1 cellular context compared by ENCODE assay signal in the genomic region with DNA sequence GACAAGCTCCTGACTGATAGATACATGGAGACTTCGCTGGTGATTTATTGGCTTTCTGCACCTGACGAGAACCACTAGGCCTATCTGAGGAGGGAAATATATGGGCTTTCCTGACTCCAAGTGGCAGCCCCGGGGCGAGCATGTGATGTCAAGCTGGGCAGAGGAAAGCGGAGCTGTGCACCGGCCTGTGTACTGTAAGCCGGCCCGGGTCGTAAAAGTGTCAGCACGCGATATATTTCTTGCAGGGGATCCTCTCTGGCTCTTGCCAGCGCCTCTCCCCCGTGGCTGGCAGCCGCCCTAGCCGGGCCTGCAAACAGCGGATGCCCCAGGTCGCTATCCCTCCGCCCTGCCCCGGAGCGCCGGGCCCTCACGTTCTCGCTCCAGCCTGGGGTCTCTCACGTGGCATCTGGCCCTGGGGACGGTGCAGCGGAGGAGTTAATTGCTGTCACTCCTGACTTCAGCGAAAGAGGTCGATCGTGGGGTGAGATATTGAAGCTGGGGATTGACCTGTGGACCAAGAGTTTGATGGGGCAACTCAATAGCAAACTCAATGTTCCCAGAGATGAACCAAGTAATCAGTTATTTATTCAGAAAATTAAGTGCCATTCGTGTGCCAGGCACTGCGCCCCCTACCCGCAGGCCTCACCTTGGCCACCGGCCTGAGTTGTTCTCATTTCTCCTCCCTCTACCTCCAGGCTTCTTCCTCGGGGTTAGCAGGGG.
TF ChIP-seq lines count a peak whose summit lies in the region.

No MANE protein-coding gene starts in this region.

TF ChIP-seq in HepG2, 621 proteins besides CTCF, POLR2A, EP300 and RAD21 (continued from another document and continues in another):
- TF ChIP-seq ZNF75D (CRISPR knock-in tag; IDR thresholded peaks at IDR 0.05; ENCODE audit: borderline replicate concordance) (no peak), ZNF432 (CRISPR knock-in tag; IDR thresholded peaks at IDR 0.05; ENCODE audit: borderline replicate concordance) (no peak), ZSCAN21 (CRISPR knock-in tag; IDR thresholded peaks at IDR 0.05; ENCODE audit: borderline replicate concordance) (no peak), SMAD9 (CRISPR knock-in tag; IDR thresholded peaks at IDR 0.05) (no peak), NBN (conservative IDR thresholded peaks at IDR 0.05) (no peak), ZNF747 (CRISPR knock-in tag; IDR thresholded peaks at IDR 0.05; ENCODE audit: borderline replicate concordance) (0 out of 2 replicates have a peak, but pooled peaks have one; percentile 49), SETDB1 (CRISPR knock-in tag; IDR thresholded peaks at IDR 0.05; ENCODE audit: borderline replicate concordance) (no peak), ZNF567 (CRISPR knock-in tag; IDR thresholded peaks at IDR 0.05; ENCODE audit: borderline replicate concordance) (no peak), REPIN1 (CRISPR knock-in tag; IDR thresholded peaks at IDR 0.05; ENCODE audit: borderline replicate concordance, low read depth) (peak; percentile 20; the same call in 1 of the 2 replicates), TOPORS (CRISPR knock-in tag; IDR thresholded peaks at IDR 0.05) (0 out of 2 replicates have a peak, but pooled peaks have one; percentile 72), ZNF547 (CRISPR knock-in tag; IDR thresholded peaks at IDR 0.05) (peak; percentile 85), NFE2L1 (CRISPR knock-in tag; IDR thresholded peaks at IDR 0.05; ENCODE audit: borderline replicate concordance) (peak; percentile 52; the same call in 1 of the 2 replicates), SUZ12 (IDR thresholded peaks at IDR 0.05; ENCODE audit: low read depth, low read length) (no peak), ELF1 (CRISPR knock-in tag; IDR thresholded peaks at IDR 0.05) (no peak), ZNF326 (CRISPR knock-in tag; IDR thresholded peaks at IDR 0.05; ENCODE audit: borderline replicate concordance) (no peak), DMAP1 (CRISPR knock-in tag; IDR thresholded peaks at IDR 0.05) (peak; percentile 40; the same call in 1 of the 2 replicates), ZNF775 (CRISPR knock-in tag; IDR thresholded peaks at IDR 0.05; ENCODE audit: borderline replicate concordance) (no peak), YEATS4 (CRISPR knock-in tag; IDR thresholded peaks at IDR 0.05; ENCODE audit: borderline replicate concordance) (peak; percentile 62), ZNF510 (CRISPR knock-in tag; IDR thresholded peaks at IDR 0.05; ENCODE audit: low read depth) (no peak), ZNF841 (CRISPR knock-in tag; IDR thresholded peaks at IDR 0.05; ENCODE audit: borderline replicate concordance) (no peak), ZSCAN31 (CRISPR knock-in tag; IDR thresholded peaks at IDR 0.05; ENCODE audit: low read depth) (no peak), TAF1 (CRISPR knock-in tag; IDR thresholded peaks at IDR 0.05) (no peak), RXRA (CRISPR knock-in tag; IDR thresholded peaks at IDR 0.05) (peak; percentile 52; the same call in 1 of the 2 replicates), THYN1 (CRISPR knock-in tag; IDR thresholded peaks at IDR 0.05; ENCODE audit: borderline replicate concordance, low read depth) (no peak), CEBPG (CRISPR knock-in tag; IDR thresholded peaks at IDR 0.05) (no peak), MEF2D (CRISPR knock-in tag; IDR thresholded peaks at IDR 0.05) (no peak), ZBTB8A (CRISPR knock-in tag; IDR thresholded peaks at IDR 0.05; ENCODE audit: borderline replicate concordance, low read depth) (no peak), SOX5 (CRISPR knock-in tag; IDR thresholded peaks at IDR 0.05; ENCODE audit: borderline replicate concordance) (no peak), IRX3 (CRISPR knock-in tag; IDR thresholded peaks at IDR 0.05; ENCODE audit: borderline replicate concordance, low read depth) (no peak), ZNF10 (CRISPR knock-in tag; IDR thresholded peaks at IDR 0.05; ENCODE audit: borderline replicate concordance, low read depth) (no peak), SMYD3 (CRISPR knock-in tag; IDR thresholded peaks at IDR 0.05) (no peak), AHR (CRISPR knock-in tag; IDR thresholded peaks at IDR 0.05) (no peak), KDM4B (CRISPR knock-in tag; IDR thresholded peaks at IDR 0.05) (no peak), ZSCAN9 (CRISPR knock-in tag; IDR thresholded peaks at IDR 0.05; ENCODE audit: borderline replicate concordance) (no peak), FOXC1 (CRISPR knock-in tag; IDR thresholded peaks at IDR 0.05; ENCODE audit: borderline replicate concordance) (peak; percentile 46; the same call in 1 of the 2 replicates)
- TF ChIP-seq, protein P1, sequence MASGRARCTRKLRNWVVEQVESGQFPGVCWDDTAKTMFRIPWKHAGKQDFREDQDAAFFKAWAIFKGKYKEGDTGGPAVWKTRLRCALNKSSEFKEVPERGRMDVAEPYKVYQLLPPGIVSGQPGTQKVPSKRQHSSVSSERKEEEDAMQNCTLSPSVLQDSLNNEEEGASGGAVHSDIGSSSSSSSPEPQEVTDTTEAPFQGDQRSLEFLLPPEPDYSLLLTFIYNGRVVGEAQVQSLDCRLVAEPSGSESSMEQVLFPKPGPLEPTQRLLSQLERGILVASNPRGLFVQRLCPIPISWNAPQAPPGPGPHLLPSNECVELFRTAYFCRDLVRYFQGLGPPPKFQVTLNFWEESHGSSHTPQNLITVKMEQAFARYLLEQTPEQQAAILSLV (CRISPR knock-in tag; IDR thresholded peaks at IDR 0.05; ENCODE audit: borderline replicate concordance) = 0 out of 2 replicates have a peak, but pooled peaks have one; percentile 39
- TF ChIP-seq, protein P2, sequence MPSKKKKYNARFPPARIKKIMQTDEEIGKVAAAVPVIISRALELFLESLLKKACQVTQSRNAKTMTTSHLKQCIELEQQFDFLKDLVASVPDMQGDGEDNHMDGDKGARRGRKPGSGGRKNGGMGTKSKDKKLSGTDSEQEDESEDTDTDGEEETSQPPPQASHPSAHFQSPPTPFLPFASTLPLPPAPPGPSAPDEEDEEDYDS (CRISPR knock-in tag; IDR thresholded peaks at IDR 0.05) = no peak
- TF ChIP-seq, protein P3, sequence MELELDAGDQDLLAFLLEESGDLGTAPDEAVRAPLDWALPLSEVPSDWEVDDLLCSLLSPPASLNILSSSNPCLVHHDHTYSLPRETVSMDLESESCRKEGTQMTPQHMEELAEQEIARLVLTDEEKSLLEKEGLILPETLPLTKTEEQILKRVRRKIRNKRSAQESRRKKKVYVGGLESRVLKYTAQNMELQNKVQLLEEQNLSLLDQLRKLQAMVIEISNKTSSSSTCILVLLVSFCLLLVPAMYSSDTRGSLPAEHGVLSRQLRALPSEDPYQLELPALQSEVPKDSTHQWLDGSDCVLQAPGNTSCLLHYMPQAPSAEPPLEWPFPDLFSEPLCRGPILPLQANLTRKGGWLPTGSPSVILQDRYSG (CRISPR knock-in tag; IDR thresholded peaks at IDR 0.05) = no peak
- TF ChIP-seq, protein P4, sequence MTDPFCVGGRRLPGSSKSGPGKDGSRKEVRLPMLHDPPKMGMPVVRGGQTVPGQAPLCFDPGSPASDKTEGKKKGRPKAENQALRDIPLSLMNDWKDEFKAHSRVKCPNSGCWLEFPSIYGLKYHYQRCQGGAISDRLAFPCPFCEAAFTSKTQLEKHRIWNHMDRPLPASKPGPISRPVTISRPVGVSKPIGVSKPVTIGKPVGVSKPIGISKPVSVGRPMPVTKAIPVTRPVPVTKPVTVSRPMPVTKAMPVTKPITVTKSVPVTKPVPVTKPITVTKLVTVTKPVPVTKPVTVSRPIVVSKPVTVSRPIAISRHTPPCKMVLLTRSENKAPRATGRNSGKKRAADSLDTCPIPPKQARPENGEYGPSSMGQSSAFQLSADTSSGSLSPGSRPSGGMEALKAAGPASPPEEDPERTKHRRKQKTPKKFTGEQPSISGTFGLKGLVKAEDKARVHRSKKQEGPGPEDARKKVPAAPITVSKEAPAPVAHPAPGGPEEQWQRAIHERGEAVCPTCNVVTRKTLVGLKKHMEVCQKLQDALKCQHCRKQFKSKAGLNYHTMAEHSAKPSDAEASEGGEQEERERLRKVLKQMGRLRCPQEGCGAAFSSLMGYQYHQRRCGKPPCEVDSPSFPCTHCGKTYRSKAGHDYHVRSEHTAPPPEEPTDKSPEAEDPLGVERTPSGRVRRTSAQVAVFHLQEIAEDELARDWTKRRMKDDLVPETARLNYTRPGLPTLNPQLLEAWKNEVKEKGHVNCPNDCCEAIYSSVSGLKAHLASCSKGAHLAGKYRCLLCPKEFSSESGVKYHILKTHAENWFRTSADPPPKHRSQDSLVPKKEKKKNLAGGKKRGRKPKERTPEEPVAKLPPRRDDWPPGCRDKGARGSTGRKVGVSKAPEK (CRISPR knock-in tag; IDR thresholded peaks at IDR 0.05; ENCODE audit: borderline replicate concordance) = no peak
- TF ChIP-seq, protein P5, sequence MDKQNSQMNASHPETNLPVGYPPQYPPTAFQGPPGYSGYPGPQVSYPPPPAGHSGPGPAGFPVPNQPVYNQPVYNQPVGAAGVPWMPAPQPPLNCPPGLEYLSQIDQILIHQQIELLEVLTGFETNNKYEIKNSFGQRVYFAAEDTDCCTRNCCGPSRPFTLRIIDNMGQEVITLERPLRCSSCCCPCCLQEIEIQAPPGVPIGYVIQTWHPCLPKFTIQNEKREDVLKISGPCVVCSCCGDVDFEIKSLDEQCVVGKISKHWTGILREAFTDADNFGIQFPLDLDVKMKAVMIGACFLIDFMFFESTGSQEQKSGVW (CRISPR knock-in tag; IDR thresholded peaks at IDR 0.05; ENCODE audit: borderline replicate concordance) = no peak
- TF ChIP-seq, protein P6, sequence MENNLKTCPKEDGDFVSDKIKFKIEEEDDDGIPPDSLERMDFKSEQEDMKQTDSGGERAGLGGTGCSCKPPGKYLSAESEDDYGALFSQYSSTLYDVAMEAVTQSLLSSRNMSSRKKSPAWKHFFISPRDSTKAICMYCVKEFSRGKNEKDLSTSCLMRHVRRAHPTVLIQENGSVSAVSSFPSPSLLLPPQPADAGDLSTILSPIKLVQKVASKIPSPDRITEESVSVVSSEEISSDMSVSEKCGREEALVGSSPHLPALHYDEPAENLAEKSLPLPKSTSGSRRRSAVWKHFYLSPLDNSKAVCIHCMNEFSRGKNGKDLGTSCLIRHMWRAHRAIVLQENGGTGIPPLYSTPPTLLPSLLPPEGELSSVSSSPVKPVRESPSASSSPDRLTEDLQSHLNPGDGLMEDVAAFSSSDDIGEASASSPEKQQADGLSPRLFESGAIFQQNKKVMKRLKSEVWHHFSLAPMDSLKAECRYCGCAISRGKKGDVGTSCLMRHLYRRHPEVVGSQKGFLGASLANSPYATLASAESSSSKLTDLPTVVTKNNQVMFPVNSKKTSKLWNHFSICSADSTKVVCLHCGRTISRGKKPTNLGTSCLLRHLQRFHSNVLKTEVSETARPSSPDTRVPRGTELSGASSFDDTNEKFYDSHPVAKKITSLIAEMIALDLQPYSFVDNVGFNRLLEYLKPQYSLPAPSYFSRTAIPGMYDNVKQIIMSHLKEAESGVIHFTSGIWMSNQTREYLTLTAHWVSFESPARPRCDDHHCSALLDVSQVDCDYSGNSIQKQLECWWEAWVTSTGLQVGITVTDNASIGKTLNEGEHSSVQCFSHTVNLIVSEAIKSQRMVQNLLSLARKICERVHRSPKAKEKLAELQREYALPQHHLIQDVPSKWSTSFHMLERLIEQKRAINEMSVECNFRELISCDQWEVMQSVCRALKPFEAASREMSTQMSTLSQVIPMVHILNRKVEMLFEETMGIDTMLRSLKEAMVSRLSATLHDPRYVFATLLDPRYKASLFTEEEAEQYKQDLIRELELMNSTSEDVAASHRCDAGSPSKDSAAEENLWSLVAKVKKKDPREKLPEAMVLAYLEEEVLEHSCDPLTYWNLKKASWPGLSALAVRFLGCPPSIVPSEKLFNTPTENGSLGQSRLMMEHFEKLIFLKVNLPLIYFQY (CRISPR knock-in tag; IDR thresholded peaks at IDR 0.05; ENCODE audit: borderline replicate concordance) = no peak
- TF ChIP-seq, protein P7, sequence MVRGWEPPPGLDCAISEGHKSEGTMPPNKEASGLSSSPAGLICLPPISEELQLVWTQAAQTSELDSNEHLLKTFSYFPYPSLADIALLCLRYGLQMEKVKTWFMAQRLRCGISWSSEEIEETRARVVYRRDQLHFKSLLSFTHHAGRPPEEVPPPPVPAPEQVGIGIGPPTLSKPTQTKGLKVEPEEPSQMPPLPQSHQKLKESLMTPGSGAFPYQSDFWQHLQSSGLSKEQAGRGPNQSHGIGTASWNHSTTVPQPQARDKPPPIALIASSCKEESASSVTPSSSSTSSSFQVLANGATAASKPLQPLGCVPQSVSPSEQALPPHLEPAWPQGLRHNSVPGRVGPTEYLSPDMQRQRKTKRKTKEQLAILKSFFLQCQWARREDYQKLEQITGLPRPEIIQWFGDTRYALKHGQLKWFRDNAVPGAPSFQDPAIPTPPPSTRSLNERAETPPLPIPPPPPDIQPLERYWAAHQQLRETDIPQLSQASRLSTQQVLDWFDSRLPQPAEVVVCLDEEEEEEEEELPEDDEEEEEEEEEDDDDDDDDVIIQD (CRISPR knock-in tag; IDR thresholded peaks at IDR 0.05; ENCODE audit: low read depth) = no peak
- TF ChIP-seq, protein P8, sequence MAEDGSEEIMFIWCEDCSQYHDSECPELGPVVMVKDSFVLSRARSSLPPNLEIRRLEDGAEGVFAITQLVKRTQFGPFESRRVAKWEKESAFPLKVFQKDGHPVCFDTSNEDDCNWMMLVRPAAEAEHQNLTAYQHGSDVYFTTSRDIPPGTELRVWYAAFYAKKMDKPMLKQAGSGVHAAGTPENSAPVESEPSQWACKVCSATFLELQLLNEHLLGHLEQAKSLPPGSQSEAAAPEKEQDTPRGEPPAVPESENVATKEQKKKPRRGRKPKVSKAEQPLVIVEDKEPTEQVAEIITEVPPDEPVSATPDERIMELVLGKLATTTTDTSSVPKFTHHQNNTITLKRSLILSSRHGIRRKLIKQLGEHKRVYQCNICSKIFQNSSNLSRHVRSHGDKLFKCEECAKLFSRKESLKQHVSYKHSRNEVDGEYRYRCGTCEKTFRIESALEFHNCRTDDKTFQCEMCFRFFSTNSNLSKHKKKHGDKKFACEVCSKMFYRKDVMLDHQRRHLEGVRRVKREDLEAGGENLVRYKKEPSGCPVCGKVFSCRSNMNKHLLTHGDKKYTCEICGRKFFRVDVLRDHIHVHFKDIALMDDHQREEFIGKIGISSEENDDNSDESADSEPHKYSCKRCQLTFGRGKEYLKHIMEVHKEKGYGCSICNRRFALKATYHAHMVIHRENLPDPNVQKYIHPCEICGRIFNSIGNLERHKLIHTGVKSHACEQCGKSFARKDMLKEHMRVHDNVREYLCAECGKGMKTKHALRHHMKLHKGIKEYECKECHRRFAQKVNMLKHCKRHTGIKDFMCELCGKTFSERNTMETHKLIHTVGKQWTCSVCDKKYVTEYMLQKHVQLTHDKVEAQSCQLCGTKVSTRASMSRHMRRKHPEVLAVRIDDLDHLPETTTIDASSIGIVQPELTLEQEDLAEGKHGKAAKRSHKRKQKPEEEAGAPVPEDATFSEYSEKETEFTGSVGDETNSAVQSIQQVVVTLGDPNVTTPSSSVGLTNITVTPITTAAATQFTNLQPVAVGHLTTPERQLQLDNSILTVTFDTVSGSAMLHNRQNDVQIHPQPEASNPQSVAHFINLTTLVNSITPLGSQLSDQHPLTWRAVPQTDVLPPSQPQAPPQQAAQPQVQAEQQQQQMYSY (CRISPR knock-in tag; IDR thresholded peaks at IDR 0.05) = no peak
- TF ChIP-seq, protein P9, sequence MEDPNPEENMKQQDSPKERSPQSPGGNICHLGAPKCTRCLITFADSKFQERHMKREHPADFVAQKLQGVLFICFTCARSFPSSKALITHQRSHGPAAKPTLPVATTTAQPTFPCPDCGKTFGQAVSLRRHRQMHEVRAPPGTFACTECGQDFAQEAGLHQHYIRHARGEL (CRISPR knock-in tag; IDR thresholded peaks at IDR 0.05) = no peak
- TF ChIP-seq, protein P10, sequence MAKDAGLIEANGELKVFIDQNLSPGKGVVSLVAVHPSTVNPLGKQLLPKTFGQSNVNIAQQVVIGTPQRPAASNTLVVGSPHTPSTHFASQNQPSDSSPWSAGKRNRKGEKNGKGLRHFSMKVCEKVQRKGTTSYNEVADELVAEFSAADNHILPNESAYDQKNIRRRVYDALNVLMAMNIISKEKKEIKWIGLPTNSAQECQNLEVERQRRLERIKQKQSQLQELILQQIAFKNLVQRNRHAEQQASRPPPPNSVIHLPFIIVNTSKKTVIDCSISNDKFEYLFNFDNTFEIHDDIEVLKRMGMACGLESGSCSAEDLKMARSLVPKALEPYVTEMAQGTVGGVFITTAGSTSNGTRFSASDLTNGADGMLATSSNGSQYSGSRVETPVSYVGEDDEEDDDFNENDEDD (CRISPR knock-in tag; IDR thresholded peaks at IDR 0.05; ENCODE audit: borderline replicate concordance) = peak; percentile 35; the same call in 1 of the 2 replicates
